ENCODE assay signal across 18 cellular contexts in the genomic region with DNA sequence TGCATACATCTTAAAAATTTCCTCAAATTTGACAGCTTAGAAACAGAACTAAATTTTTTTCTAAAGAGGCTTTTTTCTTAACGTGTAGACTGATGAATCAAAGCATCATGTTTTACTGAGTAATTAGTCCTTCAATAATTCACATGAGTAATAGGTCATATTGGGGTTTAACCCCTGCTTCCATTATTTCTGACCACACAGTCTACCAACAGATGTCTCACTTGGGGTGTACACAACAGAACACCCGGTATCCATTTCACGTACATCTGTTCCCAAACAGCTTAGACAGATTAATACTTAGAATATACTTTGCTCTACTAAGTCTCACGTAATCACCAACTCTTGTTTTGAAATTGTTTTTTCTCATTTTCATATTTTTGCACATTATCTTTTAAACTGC. TPM values are rescaled to one million over a fixed set of nuclear protein-coding genes. Genes with fewer than 3 reads are reported as not detected.
DNase-seq lines count a peak whose midpoint lies in the region; ATAC-seq and TF ChIP-seq lines count a peak whose summit lies in the region.
"Had no signal": no experiment of that assay in that cellular context is flagged by ENCODE, and none has a peak within 500 bp of the region (broad histone marks: within the 10 kb centered on the region; RNA-seq: fewer than 3 reads in every experiment).

No MANE protein-coding gene starts in this region.

- H3K27ac Mint-ChIP-seq in glutamatergic neuron (ENCODE audit: unreplicated experiment), result peak overlapping the region; percentile 93

- H3K9me3 Mint-ChIP-seq in glutamatergic neuron (ENCODE audit: unreplicated experiment), result peaks cover 12% of the 10 kb centered on the region

- peaks cover 2% of the 10 kb centered on the region for H3K27me3 Mint-ChIP-seq in glutamatergic neuron (ENCODE audit: unreplicated experiment)

- no peaks in the 10 kb centered on the region for H3K36me3 Mint-ChIP-seq in glutamatergic neuron (ENCODE audit: unreplicated experiment)

- DNase-seq in D341Med (ENCODE audit: low spot score) (peak; percentile 41), LHCN-M2 (ENCODE audit: low read depth) (peak; percentile 71), NCI-H82 treated with DMSO at 0.1 percent for 48 hours (lab: John Stamatoyannopoulos, UW; ENCODE audit: unreplicated experiment) (peak; percentile 97), glutamatergic neuron (no peak), DMS153 treated with DMSO at 0.1 percent for 48 hours (lab: John Stamatoyannopoulos, UW; ENCODE audit: unreplicated experiment) (no peak), SIG-M5 (lab: John Stamatoyannopoulos, UW) (no peak), DMS53 treated with DMSO at 0.1 percent for 48 hours (lab: John Stamatoyannopoulos, UW; ENCODE audit: unreplicated experiment) (no peak)
- DNase-seq: 8988T, DMS53, GDM1, MG63, NCI-H1092 treated with DMSO at 0.1 percent for 48 hours, NCI-H1694, NCI-H510A treated with DMSO at 0.1 percent for 48 hours, SK-N-SH, T-helper 1 cell had no signal

- peak overlapping the region; percentile 66 for H3K4me3 Mint-ChIP-seq in glutamatergic neuron (ENCODE audit: unreplicated experiment)

- no peak for TF ChIP-seq CTCF in glutamatergic neuron (IDR thresholded peaks at IDR 0.05; ENCODE audit: partially characterized antibody, unreplicated experiment)

- H3K4me1 Mint-ChIP-seq in glutamatergic neuron (ENCODE audit: low read depth, unreplicated experiment), result peaks cover 58% of the 10 kb centered on the region

- ATAC-seq in HG03460 (IDR thresholded peaks at IDR 0.05; ENCODE audit: unreplicated experiment), result no peak
- ATAC-seq: HCT116 had no signal

RNA-seq across cellular contexts. Expression of a gene that starts 14.8 kb away (rescaled TPM):
- 0.17 TPM in 1 of 2 replicates, not detected in the other for total RNA-seq in LHCN-M2 (2014; rRNA removed)
- polyA plus RNA-seq in LHCN-M2 (2012), result 1.9 TPM
- 5.7 TPM for total RNA-seq in glutamatergic neuron (ENCODE audit: unreplicated experiment)

RNA-seq across cellular contexts. Expression of a gene that starts 38.2 kb away (rescaled TPM):
- not detected in 2 replicates for total RNA-seq in LHCN-M2 (2014; rRNA removed)
- polyA plus RNA-seq in LHCN-M2 (2012), result not detected
- total RNA-seq in glutamatergic neuron (ENCODE audit: unreplicated experiment), result 65.5 TPM

Comparison
In these comparisons a context has a peak if more than half of its experiments do, and no peak if none do; other contexts are left out.
1. DNase-seq: peak in D341Med (single experiment), LHCN-M2 (single experiment) and NCI-H82 treated with DMSO at 0.1 percent for 48 hours (single experiment); none in glutamatergic neuron (single experiment), DMS153 treated with DMSO at 0.1 percent for 48 hours (single experiment), SIG-M5 (single experiment) and DMS53 treated with DMSO at 0.1 percent for 48 hours (single experiment).
2. RNA of a gene that starts 38.2 kb away (total RNA-seq): 65.5 TPM in glutamatergic neuron (single experiment); not detected in LHCN-M2; every median in the first group is over 10 times any median in the second.